23 cellular contexts compared by ENCODE assay signal in the genomic region with DNA sequence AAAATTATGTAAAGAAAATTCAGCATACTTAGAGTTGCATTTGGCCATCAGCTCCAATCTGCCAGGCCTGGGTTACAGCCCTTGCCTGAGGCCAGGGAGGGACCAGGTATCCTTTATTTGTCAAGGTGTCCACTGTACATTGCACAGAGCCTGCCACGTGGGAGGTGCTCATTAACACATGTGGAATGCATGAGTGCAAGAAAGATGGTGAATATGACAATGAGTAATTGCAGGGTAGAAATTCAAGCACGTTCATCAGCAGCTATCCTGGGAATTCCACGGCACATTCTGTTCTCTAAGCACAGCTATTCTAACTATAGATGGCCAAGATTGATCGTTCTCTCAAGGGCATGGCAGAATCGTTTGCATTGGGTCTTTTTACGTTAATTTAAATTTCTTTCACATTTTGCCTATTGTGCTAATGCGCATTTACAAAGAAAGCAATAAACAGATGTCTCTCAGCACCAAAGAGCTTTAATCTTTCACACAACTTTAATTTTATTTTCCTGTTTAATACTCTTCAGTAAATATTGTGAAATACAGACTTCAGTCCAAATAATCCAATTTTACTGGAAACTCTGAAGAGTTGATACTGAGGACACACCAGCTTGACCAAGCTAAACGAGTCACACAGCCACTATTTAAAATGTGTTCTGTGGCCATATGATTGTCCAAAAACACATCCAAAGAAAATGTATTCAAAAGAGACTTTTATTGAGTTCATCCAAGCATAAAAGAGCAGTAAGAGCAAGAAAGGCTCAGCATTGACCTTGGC.
DNase-seq lines count a peak whose midpoint lies in the region; ATAC-seq, FAIRE-seq and TF ChIP-seq lines count a peak whose summit lies in the region.
"Had no signal": no experiment of that assay in that cellular context is flagged by ENCODE, and none has a peak within 500 bp of the region (broad histone marks: within the 10 kb centered on the region; RNA-seq: fewer than 3 reads in every experiment).

No MANE protein-coding gene starts in this region.

- H3K36me3 ChIP-seq in PC-9 (ENCODE audit: low read depth) (no peaks in the 10 kb centered on the region), right lobe of liver (no peaks in the 10 kb centered on the region), small intestine (ENCODE audit: control insufficient read depth in 2 of 2, insufficient read depth in 2 of 2, low read length in 2 of 2) (no peaks in the 10 kb centered on the region)

- H3K27me3 ChIP-seq in PC-9 (ENCODE audit: insufficient read depth, low read depth) (no peaks in the 10 kb centered on the region), right lobe of liver (no peaks in the 10 kb centered on the region), small intestine (ENCODE audit: control insufficient read depth in 2 of 2, insufficient read depth in 2 of 2, low read length in 2 of 2) (no peaks in the 10 kb centered on the region)

- H3K9me3 ChIP-seq in PC-9 (ENCODE audit: insufficient read depth, low read depth) (no peaks in the 10 kb centered on the region), right lobe of liver (no peaks in the 10 kb centered on the region), small intestine (ENCODE audit: control insufficient read depth, low read depth) (no peaks in the 10 kb centered on the region)
- H3K9me3 ChIP-seq: SK-N-SH had no signal

- TF ChIP-seq POLR2A in right lobe of liver (IDR thresholded peaks at IDR 0.05) = no peak

- H3K9me2 ChIP-seq in PC-9 (ENCODE audit: insufficient read depth) = no peaks in the 10 kb centered on the region
- H3K9me2 ChIP-seq: SK-N-SH had no signal

- TF ChIP-seq CTCF in AG10803 (conservative IDR thresholded peaks at IDR 0.05; ENCODE audit: low read length) = no peak
- TF ChIP-seq CTCF in PC-9 (conservative IDR thresholded peaks at IDR 0.05) = no peak
- TF ChIP-seq CTCF in fibroblast of mammary gland (conservative IDR thresholded peaks at IDR 0.05; ENCODE audit: control insufficient read depth, insufficient read depth, low read depth, low read length) = no peak
- TF ChIP-seq CTCF in right lobe of liver (IDR thresholded peaks at IDR 0.05) = no peak

- peak; percentile 56 to 72 (median 62) for ATAC-seq in right lobe of liver
- ATAC-seq in stimulated activated effector memory CD8-positive, alpha-beta T cell treated with anti-CD3 and anti-CD28 coated beads, Interleukin-12 subunit alpha, Interleukin-12 subunit beta, amount 100 ng/mL, for 72 hours = no peak
- no peak for ATAC-seq in HG02852 (IDR thresholded peaks at IDR 0.05; ENCODE audit: unreplicated experiment)
- ATAC-seq: activated CD4-positive, alpha-beta T cell treated with anti-CD3 and anti-CD28 coated beads for 36 hours; Panc1 had no signal

- H3K4me1 Mint-ChIP-seq in stimulated activated effector memory CD8-positive, alpha-beta T cell treated with anti-CD3 and anti-CD28 coated beads, Interleukin-12 subunit alpha, Interleukin-12 subunit beta, amount 100 ng/mL, for 72 hours = no peaks in the 10 kb centered on the region
- H3K4me1 Mint-ChIP-seq: activated CD4-positive, alpha-beta T cell treated with anti-CD3 and anti-CD28 coated beads for 36 hours; CD8-positive, alpha-beta memory T cell; mesothelial cell of epicardium; neural crest cell had no signal

- H3K4me2 ChIP-seq in PC-9 = no peak overlapping the region
- H3K4me2 ChIP-seq: SK-N-SH had no signal

- H3F3A ChIP-seq in PC-9 (ENCODE audit: insufficient read depth, low read depth) = no peaks in the 10 kb centered on the region

- WGBS in right lobe of liver (ENCODE audit: insufficient coverage, low coverage, low lambda C conversion rate, missing lambda C conversion rate) = 27% methylated on average over 8 of the region's 8 CpGs
- 60 to 74% (median 72%) methylated on average over 8 of the region's 8 CpGs for WGBS in small intestine, 3 donors

- no peaks in the 10 kb centered on the region for H3K36me3 Mint-ChIP-seq in stimulated activated effector memory CD8-positive, alpha-beta T cell treated with anti-CD3 and anti-CD28 coated beads, Interleukin-12 subunit alpha, Interleukin-12 subunit beta, amount 100 ng/mL, for 72 hours
- H3K36me3 Mint-ChIP-seq: CD8-positive, alpha-beta memory T cell; mesothelial cell of epicardium had no signal

- CTCF ChIA-PET in PC-9 (lab: Charles Lee) = no interaction called here

- no peaks in the 10 kb centered on the region for H4K20me1 ChIP-seq in PC-9 (ENCODE audit: insufficient read depth)

- H3K79me2 ChIP-seq in PC-9 (ENCODE audit: low read depth) = no peaks in the 10 kb centered on the region

- POLR2A ChIA-PET in PC-9 (lab: Charles Lee; ENCODE audit: unreplicated experiment) = no interaction called here

- BruUV-seq in PC-9 (replicated peaks; lab: Mats Ljungman, UMichigan) = no TSS peak

- no peak overlapping the region for H3K4me3 Mint-ChIP-seq in stimulated activated effector memory CD8-positive, alpha-beta T cell treated with anti-CD3 and anti-CD28 coated beads, Interleukin-12 subunit alpha, Interleukin-12 subunit beta, amount 100 ng/mL, for 72 hours
- H3K4me3 Mint-ChIP-seq: activated CD4-positive, alpha-beta T cell treated with anti-CD3 and anti-CD28 coated beads for 36 hours; CD8-positive, alpha-beta memory T cell; mesothelial cell of epicardium; neural crest cell; stimulated activated naive CD8-positive, alpha-beta T cell treated with anti-CD3 and anti-CD28 coated beads, Interleukin-15, Interleukin-2, amounts not matched to agents 100 ng/mL and 50 ng/mL, for 24 hours had no signal

- no peak overlapping the region for H2AFZ ChIP-seq in PC-9

- H3K4me1 ChIP-seq in PC-9 (replicated peaks; ENCODE audit: insufficient read depth) = 0 out of 2 replicates have a peak, but pooled peaks cover 4% of the 10 kb centered on the region
- peaks cover 0 to 41% (median 5%) of the 10 kb centered on the region in 4 donors for H3K4me1 ChIP-seq in right lobe of liver
- no peaks in the 10 kb centered on the region for H3K4me1 ChIP-seq in small intestine (ENCODE audit: control insufficient read depth in 2 of 2, insufficient read depth in 1 of 2, low read depth in 1 of 2, low read length in 1 of 2)

- no peak overlapping the region for H3K4me3 ChIP-seq in AG10803 (ENCODE audit: low read length)
- H3K4me3 ChIP-seq in PC-9 = no peak overlapping the region
- no peak overlapping the region for H3K4me3 ChIP-seq in fibroblast of mammary gland (ENCODE audit: control insufficient read depth, low read depth, low read length)
- no peak overlapping the region for H3K4me3 ChIP-seq in right lobe of liver
- no peak overlapping the region for H3K4me3 ChIP-seq in small intestine (ENCODE audit: low read depth in 1 of 2, low read length in 2 of 2)

- FAIRE-seq in small intestine (lab: Jason Lieb, UNC) = no peak
- FAIRE-seq: colon, islet of Langerhans, urothelium cell line had no signal

- H3K9me3 Mint-ChIP-seq in stimulated activated effector memory CD8-positive, alpha-beta T cell treated with anti-CD3 and anti-CD28 coated beads, Interleukin-12 subunit alpha, Interleukin-12 subunit beta, amount 100 ng/mL, for 72 hours = no peaks in the 10 kb centered on the region

- H3K27ac ChIP-seq in PC-9 (no peak overlapping the region), right lobe of liver (peak overlapping the region; percentile 24 to 60 (median 29)), small intestine (ENCODE audit: low read depth in 1 of 2, low read length in 1 of 2) (no peak overlapping the region)

- no peak overlapping the region for H3K27ac Mint-ChIP-seq in stimulated activated effector memory CD8-positive, alpha-beta T cell treated with anti-CD3 and anti-CD28 coated beads, Interleukin-12 subunit alpha, Interleukin-12 subunit beta, amount 100 ng/mL, for 72 hours
- H3K27ac Mint-ChIP-seq: activated CD4-positive, alpha-beta T cell treated with anti-CD3 and anti-CD28 coated beads for 36 hours; CD8-positive, alpha-beta memory T cell; mesothelial cell of epicardium; stimulated activated naive CD8-positive, alpha-beta T cell treated with anti-CD3 and anti-CD28 coated beads, Interleukin-15, Interleukin-2, amounts not matched to agents 100 ng/mL and 50 ng/mL, for 24 hours had no signal

- DNase-seq in AG10803 (ENCODE audit: low read depth) = peak; percentile 34
- peak; percentile 38 to 53 for DNase-seq in PC-9
- DNase-seq in fibroblast of mammary gland (ENCODE audit: low read depth) = peak; percentile 89
- DNase-seq in right lobe of liver = peak in 2 of 3 donors; percentile 42 to 45
- DNase-seq in SW 1271 (lab: John Stamatoyannopoulos, UW) = no peak
- DNase-seq in small intestine = no peak
- DNase-seq in stimulated activated effector memory CD8-positive, alpha-beta T cell treated with anti-CD3 and anti-CD28 coated beads, Interleukin-12 subunit alpha, Interleukin-12 subunit beta, amount 100 ng/mL, for 72 hours (ENCODE audit: low spot score in 2 of 2) = no peak
- DNase-seq: activated CD4-positive, alpha-beta T cell treated with anti-CD3 and anti-CD28 coated beads for 36 hours; activated gamma-delta T cell; CD8-positive, alpha-beta memory T cell; DND-41; head of caudate nucleus; NCI-H2081 treated with DMSO at 0.1 percent for 48 hours; NCI-H526 treated with DMSO at 0.1 percent for 48 hours; SK-N-SH had no signal

- intact Hi-C loops in PC-9 (cut with micrococcal nuclease; ENCODE audit: unreplicated experiment) (no loop called here), right lobe of liver (cut with DNase I) (no loop called here)

Comparison
In these comparisons a context has a peak if more than half of its experiments do, and no peak if none do; other contexts are left out.
1. DNase-seq: peak in AG10803 (single experiment), PC-9 (2 of 2), fibroblast of mammary gland (single experiment) and right lobe of liver (2 of 3); none in SW 1271 (0 of 2), small intestine (single experiment) and stimulated activated effector memory CD8-positive, alpha-beta T cell treated with anti-CD3 and anti-CD28 coated beads, Interleukin-12 subunit alpha, Interleukin-12 subunit beta, amount 100 ng/mL, for 72 hours (0 of 2).
2. H3K27ac ChIP-seq: peak in right lobe of liver (3 of 3); none in PC-9 (single experiment) and small intestine (0 of 2).
3. ATAC-seq: peak in right lobe of liver (4 of 4); none in stimulated activated effector memory CD8-positive, alpha-beta T cell treated with anti-CD3 and anti-CD28 coated beads, Interleukin-12 subunit alpha, Interleukin-12 subunit beta, amount 100 ng/mL, for 72 hours (single experiment) and HG02852 (single experiment).